ENCODE assay signal across 16 cellular contexts in the genomic region with DNA sequence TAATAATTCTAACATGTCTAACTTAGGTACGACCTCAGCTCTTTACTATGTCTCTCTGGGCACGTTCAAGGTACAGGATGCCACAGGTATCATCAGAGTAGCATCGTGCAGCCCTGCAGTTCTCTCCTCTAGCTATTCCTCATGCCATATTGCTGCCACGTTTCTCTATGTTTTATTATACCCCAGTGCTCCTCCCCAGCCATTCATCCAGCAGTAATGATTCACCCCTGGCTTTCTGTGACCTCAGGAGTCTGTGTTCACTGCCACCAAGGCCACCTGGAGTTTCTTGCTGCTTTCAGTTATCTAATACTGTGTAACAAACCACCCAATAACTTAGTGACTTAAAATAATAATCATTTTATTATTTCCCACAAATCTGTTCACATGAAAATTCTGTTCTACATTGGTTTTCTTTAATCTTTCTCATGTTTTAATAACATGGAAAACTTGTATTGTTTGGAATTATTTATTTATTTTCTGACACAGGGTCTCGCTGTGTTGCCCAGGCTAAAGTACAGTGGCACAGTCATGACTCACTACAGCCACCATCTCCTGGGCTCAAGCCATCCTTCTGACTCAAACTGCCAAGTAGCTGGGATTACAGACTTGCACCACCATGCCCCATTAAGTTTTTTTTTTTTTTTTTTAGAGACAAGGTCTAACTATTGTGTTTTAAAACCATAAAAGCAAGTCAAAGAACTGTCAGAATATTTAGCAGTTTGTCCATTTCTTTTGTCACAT. TPM values are rescaled to one million over a fixed set of nuclear protein-coding genes. Genes with fewer than 3 reads are reported as not detected.
DNase-seq lines count a peak whose midpoint lies in the region; ATAC-seq and TF ChIP-seq lines count a peak whose summit lies in the region.
"Had no signal": no experiment of that assay in that cellular context is flagged by ENCODE, and none has a peak within 500 bp of the region (broad histone marks: within the 10 kb centered on the region; RNA-seq: fewer than 3 reads in every experiment).

No MANE protein-coding gene starts in this region.

- peaks cover 14% of the 10 kb centered on the region for H3K4me1 ChIP-seq in OCI-LY1 (ENCODE audit: insufficient read depth, low read length, severe bottlenecking)

- TF ChIP-seq CTCF in GM12865 (IDR thresholded peaks at IDR 0.05; ENCODE audit: insufficient read depth, low read depth, low read length, missing control alignments): no peak
- TF ChIP-seq CTCF in OCI-LY1 (IDR thresholded peaks at IDR 0.05; ENCODE audit: low read length): no peak
- TF ChIP-seq CTCF in epithelial cell of esophagus (IDR thresholded peaks at IDR 0.05; ENCODE audit: insufficient read depth, low read depth, low read length, missing control alignments): no peak
- no peak for TF ChIP-seq CTCF in natural killer cell (IDR thresholded peaks at IDR 0.05)

- H4K20me1 ChIP-seq in OCI-LY1 (ENCODE audit: insufficient read depth, low read length): no peaks in the 10 kb centered on the region

- peak overlapping the region; percentile 38; the same call in 1 of the 2 replicates for H3K4me2 ChIP-seq in OCI-LY1 (ENCODE audit: low read length)

- no peak overlapping the region for H3K4me3 ChIP-seq in GM12865 (ENCODE audit: low read depth, low read length)
- H3K4me3 ChIP-seq in OCI-LY1 (ENCODE audit: low read depth, low read length, poor library complexity, severe bottlenecking): no peak overlapping the region
- no peak overlapping the region for H3K4me3 ChIP-seq in epithelial cell of esophagus (ENCODE audit: low read length)
- H3K4me3 ChIP-seq: Peyer's patch had no signal

- no peak overlapping the region for H3K27ac ChIP-seq in OCI-LY1 (ENCODE audit: low read depth, low read length, poor library complexity, severe bottlenecking)
- H3K27ac ChIP-seq: neutrophil had no signal

- no peak overlapping the region for H3K4me3 Mint-ChIP-seq in natural killer cell
- H3K4me3 Mint-ChIP-seq: CD8-positive, alpha-beta T cell; effector memory CD8-positive, alpha-beta T cell had no signal

- no peaks in the 10 kb centered on the region for H3K36me3 ChIP-seq in OCI-LY1 (ENCODE audit: insufficient read depth, low read length)
- H3K36me3 ChIP-seq: neutrophil, Peyer's patch had no signal

- 0 out of 2 replicates have a peak, but pooled peaks cover 3% of the 10 kb centered on the region for H3K79me2 ChIP-seq in OCI-LY1 (ENCODE audit: insufficient read depth, low read length)

- H3K9ac ChIP-seq in OCI-LY1 (ENCODE audit: low read length): no peak overlapping the region

- H3K27ac Mint-ChIP-seq in natural killer cell: no peak overlapping the region
- H3K27ac Mint-ChIP-seq: activated T-cell treated with anti-CD3 and anti-CD28 coated beads, Interleukin-2, amount 50 U/mL, for 72 hours; CD8-positive, alpha-beta T cell; effector memory CD8-positive, alpha-beta T cell had no signal

- no peak for ATAC-seq in HG03520 (IDR thresholded peaks at IDR 0.05; ENCODE audit: unreplicated experiment)
- ATAC-seq in natural killer cell: no peak
- ATAC-seq: activated T-cell treated with anti-CD3 and anti-CD28 coated beads, Interleukin-2, amount 50 U/mL, for 72 hours; CD8-positive, alpha-beta T cell had no signal

- H2AFZ ChIP-seq in OCI-LY1 (ENCODE audit: low read length): no peak overlapping the region

- H3K36me3 Mint-ChIP-seq in natural killer cell: no peaks in the 10 kb centered on the region
- H3K36me3 Mint-ChIP-seq: CD8-positive, alpha-beta T cell had no signal

- H3F3A ChIP-seq in OCI-LY1 (ENCODE audit: insufficient read depth, low read length): no peaks in the 10 kb centered on the region

- intact Hi-C loops in natural killer cell (cut with micrococcal nuclease): no loop called here

- peaks cover 0 to 12% of the 10 kb centered on the region in 2 donors for H3K4me1 Mint-ChIP-seq in natural killer cell

- H3K9me2 ChIP-seq in OCI-LY1 (ENCODE audit: low read depth, low read length): no peaks in the 10 kb centered on the region

- H3K27me3 Mint-ChIP-seq in natural killer cell (ENCODE audit: low read depth in 2 of 2): no peaks in the 10 kb centered on the region
- H3K27me3 Mint-ChIP-seq: effector memory CD8-positive, alpha-beta T cell had no signal

- H3K9me3 Mint-ChIP-seq in natural killer cell: no peaks in the 10 kb centered on the region
- H3K9me3 Mint-ChIP-seq: activated T-cell treated with anti-CD3 and anti-CD28 coated beads, Interleukin-2, amount 50 U/mL, for 72 hours; CD8-positive, alpha-beta T cell; effector memory CD8-positive, alpha-beta T cell had no signal

- H3K27me3 ChIP-seq in OCI-LY1 (ENCODE audit: insufficient read depth, low read length): no peaks in the 10 kb centered on the region
- H3K27me3 ChIP-seq: neutrophil, Peyer's patch had no signal

- DNase-seq in GM12865 (ENCODE audit: low read depth): peak; percentile 18
- peak; percentile 57 for DNase-seq in epithelial cell of esophagus (ENCODE audit: low read depth)
- DNase-seq in myocyte (ENCODE audit: low read depth): peak; percentile 26
- no peak for DNase-seq in NCI-H1417 (lab: John Stamatoyannopoulos, UW)
- no peak for DNase-seq in activated naive CD4-positive, alpha-beta T cell (lab: John Stamatoyannopoulos, UW)
- DNase-seq in natural killer cell: no peak
- DNase-seq: activated T-cell treated with anti-CD3 and anti-CD28 coated beads, Interleukin-2, amount 50 U/mL, for 72 hours; aorta; CD8-positive, alpha-beta T cell; effector memory CD8-positive, alpha-beta T cell; NCI-H1105; NCI-H345 had no signal

- H3K9me3 ChIP-seq in OCI-LY1 (ENCODE audit: low read length): no peaks in the 10 kb centered on the region
- H3K9me3 ChIP-seq: neutrophil, Peyer's patch had no signal

RNA-seq across cellular contexts. Expression of a gene that starts 21.8 kb away (rescaled TPM):
- total RNA-seq in myocyte (48.6 and 52.1 TPM in 2 replicates), natural killer cell (10 to 100 TPM in 1 of 3 donors, 1 to 10 TPM in 2; 4.6 to 10.2 (median 8.3) TPM)
- polyA plus RNA-seq in myocyte (2012): 23.8 TPM

Comparison
In these comparisons a context has a peak if more than half of its experiments do, and no peak if none do; other contexts are left out.
1. DNase-seq: peak in GM12865 (single experiment), epithelial cell of esophagus (single experiment) and myocyte (single experiment); none in NCI-H1417 (0 of 3), activated naive CD4-positive, alpha-beta T cell (0 of 4) and natural killer cell (single experiment).